In genomic region chr1:86741947-86742572, GRCh38 we compare ENCODE assay signal across 8 cellular contexts. TPM values are rescaled to one million over a fixed set of nuclear protein-coding genes. Genes with fewer than 3 reads are reported as not detected.
DNase-seq lines count a peak whose midpoint lies in the region; TF ChIP-seq lines count a peak whose summit lies in the region.

No MANE protein-coding gene starts in this region.

- peaks cover 4% of the 10 kb centered on the region for H3K4me1 Mint-ChIP-seq in activated T-cell treated with anti-CD3 and anti-CD28 coated beads, Interleukin-2, amount 50 U/mL, for 24 hours (ENCODE audit: low read depth)
- H3K4me1 Mint-ChIP-seq in activated naive CD4-positive, alpha-beta T cell treated with anti-CD3 and anti-CD28 coated beads for 36 hours (ENCODE audit: low read depth), result no peaks in the 10 kb centered on the region
- peaks cover 5 to 8% of the 10 kb centered on the region in 2 donors for H3K4me1 Mint-ChIP-seq in immature natural killer cell
- H3K4me1 Mint-ChIP-seq in activated T-helper 2 cell treated with anti-CD3 and anti-CD28 coated beads, Interferon-gamma antibody, Interleukin-2, Interleukin-4, amounts not matched to agents 10 μg/mL and 5 μg/mL and 100 μg/mL, durations not matched to agents 14 hours and 24 hours and 36 hours (ENCODE audit: low read depth), result no peaks in the 10 kb centered on the region

- no peak overlapping the region for H3K4me3 Mint-ChIP-seq in activated T-cell treated with anti-CD3 and anti-CD28 coated beads, Interleukin-2, amount 50 U/mL, for 24 hours
- H3K4me3 Mint-ChIP-seq in activated naive CD4-positive, alpha-beta T cell treated with anti-CD3 and anti-CD28 coated beads for 36 hours, result no peak overlapping the region
- H3K4me3 Mint-ChIP-seq in immature natural killer cell, result no peak overlapping the region
- no peak overlapping the region for H3K4me3 Mint-ChIP-seq in activated T-helper 2 cell treated with anti-CD3 and anti-CD28 coated beads, Interferon-gamma antibody, Interleukin-2, Interleukin-4, amounts not matched to agents 10 μg/mL and 5 μg/mL and 100 μg/mL, durations not matched to agents 14 hours and 24 hours and 36 hours (ENCODE audit: low read depth)

- TF ChIP-seq CTCF in stomach (IDR thresholded peaks at IDR 0.05), result peak in 5 of 7 experiments; percentile 16 to 61 (median 37)

- peak; percentile 29 for DNase-seq in activated T-cell treated with anti-CD3 and anti-CD28 coated beads for 1 hour (ENCODE audit: low read depth)
- no peak for DNase-seq in activated T-cell treated with anti-CD3 and anti-CD28 coated beads, Interleukin-2, amount 50 U/mL, for 24 hours
- DNase-seq in NCI-H1694 (lab: John Stamatoyannopoulos, UW), result peak; percentile 57
- DNase-seq in activated naive CD4-positive, alpha-beta T cell treated with anti-CD3 and anti-CD28 coated beads for 36 hours, result peak; percentile 55
- DNase-seq in immature natural killer cell, result peak; percentile 15 to 34 (median 31)
- DNase-seq in stomach, result peak; percentile 47
- DNase-seq in activated T-helper 2 cell treated with anti-CD3 and anti-CD28 coated beads, Interferon-gamma antibody, Interleukin-2, Interleukin-4, amounts not matched to agents 10 μg/mL and 5 μg/mL and 100 μg/mL, durations not matched to agents 14 hours and 24 hours and 36 hours (ENCODE audit: low spot score), result no peak
- no peak for DNase-seq in cerebellar nuclear complex (lab: John Stamatoyannopoulos, UW)

- no peaks in the 10 kb centered on the region for H3K27me3 Mint-ChIP-seq in activated T-cell treated with anti-CD3 and anti-CD28 coated beads, Interleukin-2, amount 50 U/mL, for 24 hours
- H3K27me3 Mint-ChIP-seq in activated naive CD4-positive, alpha-beta T cell treated with anti-CD3 and anti-CD28 coated beads for 36 hours (ENCODE audit: low read depth), result no peaks in the 10 kb centered on the region
- peaks cover 0 to 4% (median 0%) of the 10 kb centered on the region in 3 donors for H3K27me3 Mint-ChIP-seq in immature natural killer cell (ENCODE audit: low read depth in 3 of 3)
- H3K27me3 Mint-ChIP-seq in activated T-helper 2 cell treated with anti-CD3 and anti-CD28 coated beads, Interferon-gamma antibody, Interleukin-2, Interleukin-4, amounts not matched to agents 10 μg/mL and 5 μg/mL and 100 μg/mL, durations not matched to agents 14 hours and 24 hours and 36 hours (ENCODE audit: low read depth), result no peaks in the 10 kb centered on the region

- H3K9me3 Mint-ChIP-seq in activated T-cell treated with anti-CD3 and anti-CD28 coated beads, Interleukin-2, amount 50 U/mL, for 24 hours, result no peaks in the 10 kb centered on the region
- H3K9me3 Mint-ChIP-seq in activated naive CD4-positive, alpha-beta T cell treated with anti-CD3 and anti-CD28 coated beads for 36 hours, result no peaks in the 10 kb centered on the region
- no peaks in the 10 kb centered on the region for H3K9me3 Mint-ChIP-seq in immature natural killer cell
- H3K9me3 Mint-ChIP-seq in activated T-helper 2 cell treated with anti-CD3 and anti-CD28 coated beads, Interferon-gamma antibody, Interleukin-2, Interleukin-4, amounts not matched to agents 10 μg/mL and 5 μg/mL and 100 μg/mL, durations not matched to agents 14 hours and 24 hours and 36 hours, result no peaks in the 10 kb centered on the region

- 40 to 53% (median 50%) methylated on average over 6 of the region's 6 CpGs for WGBS in stomach, 5 donors

- H3K27ac ChIP-seq in stomach, result no peak overlapping the region

- H3K36me3 ChIP-seq in stomach, result peaks cover 23 to 83% (median 77%) of the 10 kb centered on the region in 4 donors

- H3K9me3 ChIP-seq in stomach, result no peaks in the 10 kb centered on the region

- no peak for TF ChIP-seq POLR2A in stomach (IDR thresholded peaks at IDR 0.05)

- TF ChIP-seq EP300 in stomach (IDR thresholded peaks at IDR 0.05), result no peak

- H3K4me1 ChIP-seq in stomach, result peaks cover 0 to 21% (median 7%) of the 10 kb centered on the region in 4 donors

- no peak overlapping the region for H3K4me3 ChIP-seq in stomach

- intact Hi-C loops in activated naive CD4-positive, alpha-beta T cell treated with anti-CD3 and anti-CD28 coated beads for 36 hours (cut with micrococcal nuclease), result loop anchor here (1.0 to 2.0 kb wide), 5 partner anchors 33 to 361 kb away; no protein-coding TSS in a partner anchor
- intact Hi-C loops in stomach (cut with DNase I; ENCODE audit: low total_unique reads), result no loop called here
- intact Hi-C loops in activated T-helper 2 cell treated with anti-CD3 and anti-CD28 coated beads, Interferon-gamma antibody, Interleukin-2, Interleukin-4, amounts not matched to agents 10 μg/mL and 5 μg/mL and 100 μg/mL, durations not matched to agents 14 hours and 24 hours and 36 hours (cut with micrococcal nuclease), result loop anchor here (2.0 to 5.0 kb wide), 2 partner anchors 37 to 240 kb away; partner anchors contain the start of gene SH3GLB1

- H3K36me3 Mint-ChIP-seq in activated T-cell treated with anti-CD3 and anti-CD28 coated beads, Interleukin-2, amount 50 U/mL, for 24 hours (ENCODE audit: low read depth), result peaks cover 41% of the 10 kb centered on the region
- H3K36me3 Mint-ChIP-seq in activated naive CD4-positive, alpha-beta T cell treated with anti-CD3 and anti-CD28 coated beads for 36 hours (ENCODE audit: low read depth), result peaks cover 14% of the 10 kb centered on the region
- peaks cover 9 to 23% (median 17%) of the 10 kb centered on the region in 3 donors for H3K36me3 Mint-ChIP-seq in immature natural killer cell
- H3K36me3 Mint-ChIP-seq in activated T-helper 2 cell treated with anti-CD3 and anti-CD28 coated beads, Interferon-gamma antibody, Interleukin-2, Interleukin-4, amounts not matched to agents 10 μg/mL and 5 μg/mL and 100 μg/mL, durations not matched to agents 14 hours and 24 hours and 36 hours (ENCODE audit: low read depth), result peaks cover 32% of the 10 kb centered on the region

- no peak overlapping the region for H3K27ac Mint-ChIP-seq in activated T-cell treated with anti-CD3 and anti-CD28 coated beads, Interleukin-2, amount 50 U/mL, for 24 hours
- no peak overlapping the region for H3K27ac Mint-ChIP-seq in activated naive CD4-positive, alpha-beta T cell treated with anti-CD3 and anti-CD28 coated beads for 36 hours
- H3K27ac Mint-ChIP-seq in immature natural killer cell, result no peak overlapping the region
- no peak overlapping the region for H3K27ac Mint-ChIP-seq in activated T-helper 2 cell treated with anti-CD3 and anti-CD28 coated beads, Interferon-gamma antibody, Interleukin-2, Interleukin-4, amounts not matched to agents 10 μg/mL and 5 μg/mL and 100 μg/mL, durations not matched to agents 14 hours and 24 hours and 36 hours

- CTCF ChIA-PET in activated naive CD4-positive, alpha-beta T cell treated with anti-CD3 and anti-CD28 coated beads for 36 hours (lab: Charles Lee), result interaction anchor here (0.5 to 1.5 kb wide), 5 partner anchors 9 to 200 kb away, joined by 3 to 9 read pairs (median 4); partner anchors contain the start of gene SH3GLB1

- H3K27me3 ChIP-seq in stomach, result no peaks in the 10 kb centered on the region

RNA-seq across cellular contexts. Expression of gene SH3GLB1, which starts 37.7 kb away (rescaled TPM):
- total RNA-seq in activated naive CD4-positive, alpha-beta T cell treated with anti-CD3 and anti-CD28 coated beads for 36 hours, result 10 to 100 TPM; 45.0 to 45.5 TPM
- polyA plus RNA-seq in immature natural killer cell (10 to 100 TPM; 75.3 to 92.6 (median 86.4) TPM), stomach (10 to 100 TPM; 29.4 to 31.0 (median 30.2) TPM)
- 10 to 100 TPM; 25.2 to 95.5 (median 50.3) TPM for total RNA-seq in stomach
- 60.5 and 65.7 TPM in 2 replicates for total RNA-seq in activated T-helper 2 cell treated with anti-CD3 and anti-CD28 coated beads, Interferon-gamma antibody, Interleukin-2, Interleukin-4, amounts not matched to agents 10 μg/mL and 5 μg/mL and 100 μg/mL, durations not matched to agents 14 hours and 24 hours and 36 hours

Comparison
In these comparisons a context has a peak if more than half of its experiments do, and no peak if none do; other contexts are left out.
1. DNase-seq: peak in activated T-cell treated with anti-CD3 and anti-CD28 coated beads for 1 hour (single experiment), NCI-H1694 (single experiment), activated naive CD4-positive, alpha-beta T cell treated with anti-CD3 and anti-CD28 coated beads for 36 hours (single experiment), immature natural killer cell (3 of 3) and stomach (single experiment); none in activated T-cell treated with anti-CD3 and anti-CD28 coated beads, Interleukin-2, amount 50 U/mL, for 24 hours (single experiment), activated T-helper 2 cell treated with anti-CD3 and anti-CD28 coated beads, Interferon-gamma antibody, Interleukin-2, Interleukin-4, amounts not matched to agents 10 μg/mL and 5 μg/mL and 100 μg/mL, durations not matched to agents 14 hours and 24 hours and 36 hours (single experiment) and cerebellar nuclear complex (0 of 2).